ENCODE assay signal across 15 cellular contexts in genomic region chr19:46617566-46618079, GRCh38. TPM values are rescaled to one million over a fixed set of nuclear protein-coding genes. Genes with fewer than 3 reads are reported as not detected.
DNase-seq lines count a peak whose midpoint lies in the region; ATAC-seq lines count a peak whose summit lies in the region.
"Had no signal": no experiment of that assay in that cellular context is flagged by ENCODE, and none has a peak within 500 bp of the region (broad histone marks: within the 10 kb centered on the region; RNA-seq: fewer than 3 reads in every experiment).

No MANE protein-coding gene starts in this region.

- H3K4me1 Mint-ChIP-seq in activated CD4-positive, alpha-beta T cell treated with anti-CD3 and anti-CD28 coated beads for 36 hours, result peaks cover 81% of the 10 kb centered on the region
- peaks cover 58% of the 10 kb centered on the region for H3K4me1 Mint-ChIP-seq in activated naive CD8-positive, alpha-beta T cell treated with anti-CD3 and anti-CD28 coated beads, Interleukin-2, amount 10 ng/mL, durations not matched to agents 7 days and 5 days
- H3K4me1 Mint-ChIP-seq in stimulated activated effector memory CD8-positive, alpha-beta T cell treated with anti-CD3 and anti-CD28 coated beads, Interleukin-12 subunit alpha, Interleukin-12 subunit beta, amount 100 ng/mL, for 72 hours, result peaks cover 51% of the 10 kb centered on the region

- peak overlapping the region; percentile 68 for H3K4me3 Mint-ChIP-seq in activated CD4-positive, alpha-beta T cell treated with anti-CD3 and anti-CD28 coated beads for 36 hours
- H3K4me3 Mint-ChIP-seq in activated naive CD8-positive, alpha-beta T cell treated with anti-CD3 and anti-CD28 coated beads, Interleukin-2, amount 10 ng/mL, durations not matched to agents 7 days and 5 days, result no peak overlapping the region
- H3K4me3 Mint-ChIP-seq in stimulated activated effector memory CD8-positive, alpha-beta T cell treated with anti-CD3 and anti-CD28 coated beads, Interleukin-12 subunit alpha, Interleukin-12 subunit beta, amount 100 ng/mL, for 72 hours, result peak overlapping the region; percentile 61

- H3K36me3 Mint-ChIP-seq in activated CD4-positive, alpha-beta T cell treated with anti-CD3 and anti-CD28 coated beads for 36 hours (ENCODE audit: low read depth), result peaks cover 28% of the 10 kb centered on the region
- H3K36me3 Mint-ChIP-seq in activated naive CD8-positive, alpha-beta T cell treated with anti-CD3 and anti-CD28 coated beads, Interleukin-2, amount 10 ng/mL, durations not matched to agents 7 days and 5 days, result no peaks in the 10 kb centered on the region
- peaks cover under 1% of the 10 kb centered on the region for H3K36me3 Mint-ChIP-seq in stimulated activated effector memory CD8-positive, alpha-beta T cell treated with anti-CD3 and anti-CD28 coated beads, Interleukin-12 subunit alpha, Interleukin-12 subunit beta, amount 100 ng/mL, for 72 hours

- H3K27ac Mint-ChIP-seq in activated CD4-positive, alpha-beta T cell treated with anti-CD3 and anti-CD28 coated beads for 36 hours, result peak overlapping the region; percentile 99
- peak overlapping the region; percentile 96 for H3K27ac Mint-ChIP-seq in activated naive CD8-positive, alpha-beta T cell treated with anti-CD3 and anti-CD28 coated beads, Interleukin-2, amount 10 ng/mL, durations not matched to agents 7 days and 5 days
- H3K27ac Mint-ChIP-seq in stimulated activated effector memory CD8-positive, alpha-beta T cell treated with anti-CD3 and anti-CD28 coated beads, Interleukin-12 subunit alpha, Interleukin-12 subunit beta, amount 100 ng/mL, for 72 hours, result peak overlapping the region; percentile 87

- POLR2A ChIA-PET in activated CD4-positive, alpha-beta T cell treated with anti-CD3 and anti-CD28 coated beads for 36 hours (lab: Charles Lee), result interaction anchor here (0.7 to 2.7 kb wide), 6 partner anchors 10 to 44 kb away, joined by 3 to 19 read pairs (median 4); partner anchors contain the start of genes CALM3 and DACT3
- POLR2A ChIA-PET in activated naive CD8-positive, alpha-beta T cell treated with anti-CD3 and anti-CD28 coated beads, Interleukin-2, amount 10 ng/mL, durations not matched to agents 7 days and 5 days (lab: Charles Lee), result interaction anchor here (0.6 to 4.4 kb wide), 7 partner anchors 10 to 171 kb away, joined by 3 to 39 read pairs (median 8); partner anchors contain the start of genes CALM3, DACT3 and SLC1A5

- ATAC-seq in activated CD4-positive, alpha-beta T cell treated with anti-CD3 and anti-CD28 coated beads for 36 hours, result peak; percentile 5
- ATAC-seq in activated naive CD8-positive, alpha-beta T cell treated with anti-CD3 and anti-CD28 coated beads, Interleukin-2, amount 10 ng/mL, durations not matched to agents 7 days and 5 days (ENCODE audit: low read depth), result peak; percentile 6
- ATAC-seq in stimulated activated effector memory CD8-positive, alpha-beta T cell treated with anti-CD3 and anti-CD28 coated beads, Interleukin-12 subunit alpha, Interleukin-12 subunit beta, amount 100 ng/mL, for 72 hours, result no peak
- ATAC-seq in GM18861 (IDR thresholded peaks at IDR 0.05; ENCODE audit: unreplicated experiment), result no peak
- ATAC-seq: T-helper 17 cell had no signal

- intact Hi-C loops in activated CD4-positive, alpha-beta T cell treated with anti-CD3 and anti-CD28 coated beads for 36 hours (cut with DNase I, micrococcal nuclease), result loop anchor here in 1 of 2 experiments (2.0 kb wide), 1 partner anchor 15 kb away; no protein-coding TSS in a partner anchor

- no peaks in the 10 kb centered on the region for H3K9me3 Mint-ChIP-seq in activated CD4-positive, alpha-beta T cell treated with anti-CD3 and anti-CD28 coated beads for 36 hours (ENCODE audit: low read depth)
- H3K9me3 Mint-ChIP-seq in activated naive CD8-positive, alpha-beta T cell treated with anti-CD3 and anti-CD28 coated beads, Interleukin-2, amount 10 ng/mL, durations not matched to agents 7 days and 5 days, result no peaks in the 10 kb centered on the region
- no peaks in the 10 kb centered on the region for H3K9me3 Mint-ChIP-seq in stimulated activated effector memory CD8-positive, alpha-beta T cell treated with anti-CD3 and anti-CD28 coated beads, Interleukin-12 subunit alpha, Interleukin-12 subunit beta, amount 100 ng/mL, for 72 hours
- H3K9me3 Mint-ChIP-seq: nephron had no signal

- DNase-seq in activated CD4-positive, alpha-beta T cell treated with anti-CD3 and anti-CD28 coated beads for 36 hours, result peak; percentile 39
- no peak for DNase-seq in activated CD4-positive, alpha-beta T cell treated with anti-CD3 and anti-CD28 coated beads for 4 hours
- DNase-seq in Daoy (ENCODE audit: low read depth) (peak; percentile 2), anterior cingulate cortex (lab: John Stamatoyannopoulos, UW) (no peak), cerebellum (ENCODE audit: low spot score) (no peak)
- no peak for DNase-seq in activated naive CD8-positive, alpha-beta T cell treated with anti-CD3 and anti-CD28 coated beads, Interleukin-2, amount 10 ng/mL, durations not matched to agents 7 days and 5 days
- DNase-seq in stimulated activated effector memory CD8-positive, alpha-beta T cell treated with anti-CD3 and anti-CD28 coated beads, Interleukin-12 subunit alpha, Interleukin-12 subunit beta, amount 100 ng/mL, for 72 hours (ENCODE audit: low spot score in 2 of 2), result no peak
- DNase-seq: effector CD4-positive, alpha-beta T cell; T-helper 17 cell had no signal

- CTCF ChIA-PET in activated CD4-positive, alpha-beta T cell treated with anti-CD3 and anti-CD28 coated beads for 36 hours (lab: Charles Lee), result interaction anchor here (1.1 to 14.4 kb wide), 10 partner anchors 8 to 44 kb away, joined by 3 to 206 read pairs (median 6); partner anchors contain the start of genes CALM3, DACT3 and GNG8

- no peaks in the 10 kb centered on the region for H3K27me3 Mint-ChIP-seq in activated CD4-positive, alpha-beta T cell treated with anti-CD3 and anti-CD28 coated beads for 36 hours
- no peaks in the 10 kb centered on the region for H3K27me3 Mint-ChIP-seq in activated naive CD8-positive, alpha-beta T cell treated with anti-CD3 and anti-CD28 coated beads, Interleukin-2, amount 10 ng/mL, durations not matched to agents 7 days and 5 days

RNA-seq across cellular contexts. Expression of gene PTGIR, which starts 7.3 kb away (rescaled TPM):
- 10 to 100 TPM; 40.1 to 41.0 TPM for total RNA-seq in activated CD4-positive, alpha-beta T cell treated with anti-CD3 and anti-CD28 coated beads for 36 hours
- 0.12 and 0.34 TPM in 2 replicates for total RNA-seq in Daoy (2014; rRNA removed; shearing (Covaris generic))
- total RNA-seq in activated naive CD8-positive, alpha-beta T cell treated with anti-CD3 and anti-CD28 coated beads, Interleukin-2, amount 10 ng/mL, durations not matched to agents 7 days and 5 days, result 1 to 10 TPM; 8.0 to 8.5 TPM
- total RNA-seq in cerebellum, result not detected
- total RNA-seq: MCF 10A had no signal

RNA-seq across cellular contexts. Expression of gene CALM3, which starts 16.5 kb away (rescaled TPM):
- 100 to 1,000 TPM; 493 to 631 TPM for total RNA-seq in activated CD4-positive, alpha-beta T cell treated with anti-CD3 and anti-CD28 coated beads for 36 hours
- total RNA-seq in Daoy (2014; rRNA removed; shearing (Covaris generic)), result 137 and 163 TPM in 2 replicates
- total RNA-seq in activated naive CD8-positive, alpha-beta T cell treated with anti-CD3 and anti-CD28 coated beads, Interleukin-2, amount 10 ng/mL, durations not matched to agents 7 days and 5 days, result 100 to 1,000 TPM; 485 to 503 TPM
- total RNA-seq in cerebellum, result 193 TPM

RNA-seq across cellular contexts. Expression of gene GNG8, which starts 18.4 kb away (rescaled TPM):
- total RNA-seq in activated CD4-positive, alpha-beta T cell treated with anti-CD3 and anti-CD28 coated beads for 36 hours, result 10 to 100 TPM; 13.8 to 17.4 TPM
- not detected in 2 replicates for total RNA-seq in Daoy (2014; rRNA removed; shearing (Covaris generic))
- total RNA-seq in activated naive CD8-positive, alpha-beta T cell treated with anti-CD3 and anti-CD28 coated beads, Interleukin-2, amount 10 ng/mL, durations not matched to agents 7 days and 5 days, result 1 to 10 TPM in 1 of 2 experiments, not detected in 1; 2.4 TPM
- total RNA-seq in cerebellum, result not detected
- total RNA-seq: lung, MCF 10A, pulmonary artery endothelial cell, T-helper 17 cell, urinary bladder had no signal

RNA-seq across cellular contexts. Expression of gene DACT3, which starts 43.4 kb away (rescaled TPM):
- total RNA-seq in activated CD4-positive, alpha-beta T cell treated with anti-CD3 and anti-CD28 coated beads for 36 hours, result 1 to 10 TPM; 2.9 to 3.1 TPM
- 0.30 and 0.91 TPM in 2 replicates for total RNA-seq in Daoy (2014; rRNA removed; shearing (Covaris generic))
- under 1 TPM; 0.42 to 0.48 TPM for total RNA-seq in activated naive CD8-positive, alpha-beta T cell treated with anti-CD3 and anti-CD28 coated beads, Interleukin-2, amount 10 ng/mL, durations not matched to agents 7 days and 5 days
- total RNA-seq in cerebellum, result 6.6 TPM
- total RNA-seq: T-helper 17 cell had no signal

Comparison
In these comparisons a context has a peak if more than half of its experiments do, and no peak if none do; other contexts are left out.
1. DNase-seq: peak in activated CD4-positive, alpha-beta T cell treated with anti-CD3 and anti-CD28 coated beads for 36 hours (single experiment) and Daoy (single experiment); none in activated CD4-positive, alpha-beta T cell treated with anti-CD3 and anti-CD28 coated beads for 4 hours (0 of 2), activated naive CD8-positive, alpha-beta T cell treated with anti-CD3 and anti-CD28 coated beads, Interleukin-2, amount 10 ng/mL, durations not matched to agents 7 days and 5 days (single experiment), stimulated activated effector memory CD8-positive, alpha-beta T cell treated with anti-CD3 and anti-CD28 coated beads, Interleukin-12 subunit alpha, Interleukin-12 subunit beta, amount 100 ng/mL, for 72 hours (0 of 2), anterior cingulate cortex (0 of 58) and cerebellum (single experiment).
2. ATAC-seq: peak in activated CD4-positive, alpha-beta T cell treated with anti-CD3 and anti-CD28 coated beads for 36 hours (single experiment) and activated naive CD8-positive, alpha-beta T cell treated with anti-CD3 and anti-CD28 coated beads, Interleukin-2, amount 10 ng/mL, durations not matched to agents 7 days and 5 days (single experiment); none in stimulated activated effector memory CD8-positive, alpha-beta T cell treated with anti-CD3 and anti-CD28 coated beads, Interleukin-12 subunit alpha, Interleukin-12 subunit beta, amount 100 ng/mL, for 72 hours (single experiment) and GM18861 (single experiment).
3. RNA of gene PTGIR, which starts 7.3 kb away (total RNA-seq): 40.1 to 41.0 TPM in activated CD4-positive, alpha-beta T cell treated with anti-CD3 and anti-CD28 coated beads for 36 hours; 8.0 to 8.5 TPM in activated naive CD8-positive, alpha-beta T cell treated with anti-CD3 and anti-CD28 coated beads, Interleukin-2, amount 10 ng/mL, durations not matched to agents 7 days and 5 days, 0.12 to 0.34 TPM in Daoy and not detected in cerebellum (single experiment); every median in the first group is over 4 times any median in the second.
4. RNA of gene GNG8, which starts 18.4 kb away (total RNA-seq): 13.8 to 17.4 TPM in activated CD4-positive, alpha-beta T cell treated with anti-CD3 and anti-CD28 coated beads for 36 hours; 2.4 TPM in activated naive CD8-positive, alpha-beta T cell treated with anti-CD3 and anti-CD28 coated beads, Interleukin-2, amount 10 ng/mL, durations not matched to agents 7 days and 5 days, not detected in Daoy and not detected in cerebellum (single experiment); every median in the first group is over 4 times any median in the second.
5. Peak in every context shown above with its lines, with median percentiles within 50 percentile points of each other: H3K27ac Mint-ChIP-seq.